ENCODE assay signal across 22 cellular contexts in the genomic region with DNA sequence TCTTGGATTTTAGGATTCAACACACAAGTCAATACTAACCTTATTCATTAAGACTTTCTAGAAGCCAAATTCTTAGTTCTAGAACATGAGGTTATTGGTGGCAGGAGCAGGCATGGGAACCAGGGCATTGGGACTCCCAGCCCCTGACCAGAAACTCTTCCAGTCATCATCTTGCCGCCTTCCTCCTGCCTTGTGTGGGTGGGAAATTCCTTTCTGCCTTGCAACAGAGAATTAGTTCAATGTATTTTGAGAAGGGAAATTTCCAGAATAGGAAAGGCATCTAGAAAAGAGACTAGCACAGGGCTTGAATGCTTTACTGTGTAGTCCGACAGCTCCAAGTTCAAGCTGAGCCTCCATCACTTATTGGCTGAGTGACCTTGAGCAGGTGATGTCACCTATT. TPM values are rescaled to one million over a fixed set of nuclear protein-coding genes. Genes with fewer than 3 reads are reported as not detected.
"Had no signal": no experiment of that assay in that cellular context is flagged by ENCODE, and none has a peak within 500 bp of the region (broad histone marks: within the 10 kb centered on the region; RNA-seq: fewer than 3 reads in every experiment).

No MANE protein-coding gene starts in this region.

- H3K27me3 Mint-ChIP-seq: central memory CD8-positive, alpha-beta T cell had no signal

- H3K4me3 ChIP-seq: heart left ventricle, neural progenitor cell, ovary, thoracic aorta had no signal

- H3K36me3 Mint-ChIP-seq: natural killer cell treated with Interleukin-12 subunit alpha and Interleukin-12 subunit beta and Interleukin-15 and Interleukin-18, amount 100 ng/mL, for 72 hours; neural progenitor cell had no signal

- H3K9ac ChIP-seq: neural progenitor cell had no signal

- ATAC-seq: effector memory CD8-positive, alpha-beta T cell; heart left ventricle; left lobe of liver; natural killer cell treated with Interleukin-12 subunit alpha and Interleukin-12 subunit beta and Interleukin-15 and Interleukin-18, amount 100 ng/mL, for 72 hours; right cardiac atrium; stimulated activated naive B cell treated with anti-CD40 and anti-IgM and Interleukin-4, amounts not matched to agents 10 μg/mL and 1 μg/mL and 100 μg/mL, for 72 hours; stimulated activated naive CD8-positive, alpha-beta T cell treated with anti-CD3 and anti-CD28 coated beads, Interleukin-15, amount 100 ng/mL, for 72 hours had no signal

- H3K4me1 ChIP-seq: heart left ventricle, neural progenitor cell had no signal

- H3K9me3 Mint-ChIP-seq: central memory CD8-positive, alpha-beta T cell; dendritic cell treated with granulocyte-macrophage colony-stimulating factor and Interleukin-4, amounts not matched to agents 40 ng/mL and 50 ng/mL, for 4 days; effector memory CD8-positive, alpha-beta T cell; natural killer cell treated with Interleukin-12 subunit alpha and Interleukin-12 subunit beta and Interleukin-15 and Interleukin-18, amount 100 ng/mL, for 72 hours; neural progenitor cell; stimulated activated naive CD8-positive, alpha-beta T cell treated with anti-CD3 and anti-CD28 coated beads, Interleukin-15, amount 100 ng/mL, for 72 hours had no signal

- H3K27ac Mint-ChIP-seq: dendritic cell treated with granulocyte-macrophage colony-stimulating factor and Interleukin-4, amounts not matched to agents 40 ng/mL and 50 ng/mL, for 4 days; effector memory CD8-positive, alpha-beta T cell; natural killer cell treated with Interleukin-12 subunit alpha and Interleukin-12 subunit beta and Interleukin-15 and Interleukin-18, amount 100 ng/mL, for 72 hours; neural progenitor cell; stimulated activated naive B cell treated with anti-CD40 and anti-IgM and Interleukin-4, amounts not matched to agents 10 μg/mL and 1 μg/mL and 100 μg/mL, for 72 hours had no signal

- H3K27ac ChIP-seq: heart left ventricle, neural progenitor cell, ovary, thoracic aorta had no signal

- FAIRE-seq: islet of Langerhans, urothelium cell line had no signal

- H3K36me3 ChIP-seq: heart left ventricle, neural progenitor cell, ovary, thoracic aorta had no signal

- H2AFZ ChIP-seq: neural progenitor cell had no signal

- H3K9me3 ChIP-seq: heart left ventricle, ovary, thoracic aorta had no signal

- DNase-seq: effector memory CD8-positive, alpha-beta T cell; foreskin melanocyte; heart left ventricle; hippocampal formation; nucleus accumbens; ovary; right cardiac atrium; stimulated activated CD4-positive, alpha-beta T cell treated with anti-CD3 and anti-CD28 coated beads, Interleukin-1b, Interleukin-23, amount 100 ng/mL, for 48 hours; stimulated activated CD4-positive, alpha-beta T cell treated with anti-CD3 and anti-CD28 coated beads, Interleukin-4, amount 100 ng/mL, for 4 hours; stimulated activated naive B cell treated with anti-CD40 and anti-IgM and Interleukin-4, amounts not matched to agents 10 μg/mL and 1 μg/mL and 100 μg/mL, for 72 hours; stimulated activated naive CD8-positive, alpha-beta T cell treated with anti-CD3 and anti-CD28 coated beads, Interleukin-15, amount 100 ng/mL, for 72 hours; trophoblast cell had no signal

- H3K4me2 ChIP-seq: neural progenitor cell had no signal

- H3K27me3 ChIP-seq: ovary had no signal

- H3K4me3 Mint-ChIP-seq: central memory CD8-positive, alpha-beta T cell; dendritic cell treated with granulocyte-macrophage colony-stimulating factor and Interleukin-4, amounts not matched to agents 40 ng/mL and 50 ng/mL, for 4 days; effector memory CD8-positive, alpha-beta T cell; natural killer cell treated with Interleukin-12 subunit alpha and Interleukin-12 subunit beta and Interleukin-15 and Interleukin-18, amount 100 ng/mL, for 72 hours; neural progenitor cell; stimulated activated naive B cell treated with anti-CD40 and anti-IgM and Interleukin-4, amounts not matched to agents 10 μg/mL and 1 μg/mL and 100 μg/mL, for 72 hours; stimulated activated naive CD8-positive, alpha-beta T cell treated with anti-CD3 and anti-CD28 coated beads, Interleukin-15, amount 100 ng/mL, for 72 hours had no signal

RNA-seq across cellular contexts. Expression of a gene that starts 8.7 kb away (rescaled TPM):
- total RNA-seq: glomerular endothelial cell; natural killer cell treated with Interleukin-12 subunit alpha and Interleukin-12 subunit beta and Interleukin-15 and Interleukin-18, amount 100 ng/mL, for 72 hours; subcutaneous adipose tissue had no signal
- polyA plus RNA-seq: ovary, right cardiac atrium had no signal
